ENCODE assay signal across 12 cellular contexts in the genomic region with DNA sequence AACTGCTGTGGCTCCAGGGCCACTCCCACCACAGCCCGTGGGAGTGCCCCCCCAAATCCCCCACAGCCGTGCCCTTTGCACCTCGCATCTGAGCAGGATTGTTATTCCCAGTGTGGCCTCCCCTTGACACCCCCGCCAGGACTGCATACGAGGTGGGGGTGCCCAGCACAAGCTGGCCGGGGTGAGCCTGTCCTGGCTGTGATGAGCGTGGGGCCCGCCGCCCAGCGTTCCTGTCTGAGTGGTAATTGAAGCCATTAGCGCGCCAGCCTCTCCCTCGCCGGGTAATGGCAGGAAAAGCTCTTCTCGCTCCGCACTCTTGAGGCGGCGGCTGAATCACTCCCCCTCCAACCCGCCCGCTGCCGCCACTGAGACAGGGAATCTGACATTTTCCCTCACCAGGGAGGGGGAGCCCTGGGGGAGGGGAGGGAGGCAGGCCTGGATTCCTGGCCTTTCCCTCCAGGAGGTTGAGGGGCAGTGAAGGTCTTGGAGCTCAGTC. TPM values are rescaled to one million over a fixed set of nuclear protein-coding genes. Genes with fewer than 3 reads are reported as not detected.
DNase-seq lines count a peak whose midpoint lies in the region; ATAC-seq and TF ChIP-seq lines count a peak whose summit lies in the region.
"Had no signal": no experiment of that assay in that cellular context is flagged by ENCODE, and none has a peak within 500 bp of the region (broad histone marks: within the 10 kb centered on the region; RNA-seq: fewer than 3 reads in every experiment).

No MANE protein-coding gene starts in this region.

- peak; percentile 57 for ATAC-seq in omental fat pad (ENCODE audit: low FRiP score)

- H3K4me3 ChIP-seq in fibroblast of mammary gland (ENCODE audit: control insufficient read depth, low read depth, low read length): no peak overlapping the region
- H3K4me3 ChIP-seq: ascending aorta; BLaER1 treated with 17β-estradiol and CSF1 and Interleukin-3, amounts not matched to agents 10 nM and 100 nM had no signal

- TF ChIP-seq CTCF in fibroblast of mammary gland (conservative IDR thresholded peaks at IDR 0.05; ENCODE audit: control insufficient read depth, insufficient read depth, low read depth, low read length) (no peak), omental fat pad (IDR thresholded peaks at IDR 0.05) (no peak)

- DNase-seq in AG20443 (ENCODE audit: low spot score) (peak; percentile 87), NCI-H2227 treated with DMSO at 0.1 percent for 48 hours (lab: John Stamatoyannopoulos, UW) (peak; percentile 93), fibroblast of mammary gland (ENCODE audit: low read depth) (peak; percentile 38), omental fat pad (ENCODE audit: low spot score) (no peak), SIG-M5 treated with dmso at 0.1 percent for 504 hours (lab: John Stamatoyannopoulos, UW; ENCODE audit: unreplicated experiment) (no peak), NCI-H1694 treated with DMSO at 0.1 percent for 48 hours (lab: John Stamatoyannopoulos, UW) (no peak), GM19240 (ENCODE audit: insufficient read length, low spot score) (no peak), NCI-H82 treated with DMSO at 0.1 percent for 48 hours (lab: John Stamatoyannopoulos, UW; ENCODE audit: unreplicated experiment) (no peak)
- DNase-seq: mammary epithelial cell, NCI-H446 treated with DMSO at 0.1 percent for 48 hours had no signal

RNA-seq across cellular contexts. Expression of gene PTPRF, which starts 27.7 kb away (rescaled TPM):
- total RNA-seq in omental fat pad: 100 to 1,000 TPM in 3 of 4 donors, 10 to 100 TPM in 1; 79.1 to 176 (median 139) TPM

Comparison
In these comparisons a context has a peak if more than half of its experiments do, and no peak if none do; other contexts are left out.
1. DNase-seq: peak in AG20443 (single experiment), NCI-H2227 treated with DMSO at 0.1 percent for 48 hours (single experiment) and fibroblast of mammary gland (single experiment); none in omental fat pad (single experiment), SIG-M5 treated with dmso at 0.1 percent for 504 hours (single experiment), NCI-H1694 treated with DMSO at 0.1 percent for 48 hours (single experiment), GM19240 (single experiment) and NCI-H82 treated with DMSO at 0.1 percent for 48 hours (single experiment).